20 cellular contexts compared by ENCODE assay signal in genomic region chr11:54930930-54931329, GRCh38.
"Had no signal": no experiment of that assay in that cellular context is flagged by ENCODE, and none has a peak within 500 bp of the region (broad histone marks: within the 10 kb centered on the region; RNA-seq: fewer than 3 reads in every experiment).

No MANE protein-coding gene starts in this region.

- H3K27me3 Mint-ChIP-seq: IgD-negative memory B cell had no signal

- H3K4me1 Mint-ChIP-seq: IgD-negative memory B cell had no signal

- H3K9me2 ChIP-seq: SK-N-SH had no signal

- H3K4me3 ChIP-seq: K562 had no signal

- H3K4me3 Mint-ChIP-seq: IgD-negative memory B cell had no signal

- DNase-seq: MV-4-11, NCI-H1048, NCI-H1105, NCI-H1417, NCI-H1436 treated with DMSO at 0.1 percent for 48 hours, NCI-H1694 treated with DMSO at 0.1 percent for 48 hours, NCI-H1930, NCI-H2081, NCI-H2107, NCI-H2227 treated with DMSO at 0.1 percent for 48 hours, NCI-H524, NCI-H526 treated with DMSO at 0.1 percent for 48 hours, NCI-H748 treated with DMSO at 0.1 percent for 48 hours, Right ventricle myocardium superior, RPMI8226, SK-N-SH had no signal

- H3K27ac ChIP-seq: HL-60, KMS-11 had no signal

- H3K27ac Mint-ChIP-seq: IgD-negative memory B cell had no signal

- H3K9ac ChIP-seq: KMS-11, SK-N-SH had no signal

- H3K4me2 ChIP-seq: KMS-11, SK-N-SH had no signal

- H3K36me3 Mint-ChIP-seq: IgD-negative memory B cell had no signal

- ATAC-seq: K562 had no signal
